In the genomic region with DNA sequence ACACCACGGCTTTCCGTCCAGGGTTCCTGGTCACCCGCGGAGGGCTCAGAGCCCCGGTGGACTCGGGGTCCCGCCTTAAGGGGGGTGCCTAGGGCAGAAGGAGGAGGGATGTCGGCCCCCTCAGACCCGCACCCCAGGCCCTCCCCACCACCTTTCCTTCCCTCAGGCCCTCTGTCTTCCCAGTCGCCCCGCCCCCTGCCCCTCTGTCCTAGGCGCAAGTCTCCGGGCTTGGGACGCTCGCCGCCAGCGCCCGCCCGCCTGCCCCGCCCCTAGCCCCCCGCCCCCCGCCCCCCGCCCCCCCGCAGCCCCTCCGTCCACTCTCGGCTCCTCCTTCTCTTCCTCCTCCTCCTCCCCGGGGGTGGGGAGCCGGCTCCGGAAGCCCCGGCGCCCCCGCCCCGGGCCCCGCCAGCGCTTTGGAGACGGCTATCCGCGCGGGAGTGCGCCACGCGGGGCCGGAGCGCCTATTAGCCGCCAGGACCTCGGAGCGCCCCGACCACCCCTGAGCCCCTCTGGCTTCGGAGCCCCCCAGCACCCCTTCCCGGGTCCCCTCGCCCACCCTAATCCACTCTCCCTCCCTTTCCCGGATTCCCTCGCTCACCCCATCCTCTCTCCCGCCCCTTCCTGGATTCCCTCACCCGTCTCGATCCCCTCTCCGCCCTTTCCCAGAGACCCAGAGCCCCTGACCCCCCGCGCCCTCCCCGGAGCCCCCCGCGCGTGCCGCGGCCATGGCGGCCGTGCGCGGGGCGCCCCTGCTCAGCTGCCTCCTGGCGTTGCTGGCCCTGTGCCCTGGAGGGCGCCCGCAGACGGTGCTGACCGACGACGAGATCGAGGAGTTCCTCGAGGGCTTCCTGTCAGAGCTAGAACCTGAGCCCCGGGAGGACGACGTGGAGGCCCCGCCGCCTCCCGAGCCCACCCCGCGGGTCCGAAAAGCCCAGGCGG, we compare ENCODE assay signal across 8 cellular contexts. TPM values are rescaled to one million over a fixed set of nuclear protein-coding genes. Genes with fewer than 3 reads are reported as not detected.
DNase-seq lines count a peak whose midpoint lies in the region; ATAC-seq, FAIRE-seq and TF ChIP-seq lines count a peak whose summit lies in the region.

AEBP1 (plus strand) TSS at position 405 of the 939 bp plus-strand sequence; CDS start at position 726, 321 bp downstream.

- no peak for ATAC-seq in HG02885 (IDR thresholded peaks at IDR 0.05; ENCODE audit: poor library complexity, unreplicated experiment)

- 4 to 7% methylated on average over 56 to 78 of the region's 89 CpGs for WGBS in lower leg skin, 2 donors

- H3K4me3 ChIP-seq in choroid plexus epithelial cell (ENCODE audit: low read depth, low read length) (peak within 1 kb of the TSS; percentile 53), lower leg skin (ENCODE audit: low read depth, poor library complexity, severe bottlenecking) (peak within 1 kb of the TSS; percentile 32)

- peak; percentile 92 for DNase-seq in D721Med (ENCODE audit: insufficient read length, low spot score)
- DNase-seq in OCI-M1 (lab: John Stamatoyannopoulos, UW): peak; percentile 7
- DNase-seq in choroid plexus epithelial cell (ENCODE audit: low read depth): peak; percentile 48
- DNase-seq in lower leg skin (ENCODE audit: low spot score in 2 of 2): peak in 1 of 2 donors; percentile 87
- no peak for DNase-seq in substantia nigra (lab: John Stamatoyannopoulos, UW)
- no peak for DNase-seq in middle frontal gyrus (ENCODE audit: extremely low spot score, low spot score)
- DNase-seq in LoVo (ENCODE audit: low spot score): no peak

- TF ChIP-seq CTCF in D721Med (IDR thresholded peaks at IDR 0.05; ENCODE audit: insufficient read depth, missing control alignments): no peak
- TF ChIP-seq CTCF in choroid plexus epithelial cell (conservative IDR thresholded peaks at IDR 0.05; ENCODE audit: low read depth, low read length): no peak
- TF ChIP-seq CTCF in lower leg skin (IDR thresholded peaks at IDR 0.05): no peak

- intact Hi-C loops in lower leg skin (cut with DNase I; ENCODE audit: low total_unique reads): no loop called here

- FAIRE-seq in D721Med (lab: Jason Lieb, UNC): no peak

- no peak for TF ChIP-seq POLR2A in lower leg skin (IDR thresholded peaks at IDR 0.05)

- peak within 1 kb of the TSS; percentile 59 for H3K27ac ChIP-seq in substantia nigra (ENCODE audit: low read depth, low read length, poor library complexity, severe bottlenecking)

RNA-seq across cellular contexts. Expression of gene AEBP1, which starts in this region (rescaled TPM):
- 100 to 1,000 TPM in 1 of 4 donors, 10 to 100 TPM in 3; 52.6 to 134 (median 54.6) TPM for total RNA-seq in lower leg skin

Comparison
In these comparisons a context has a peak if more than half of its experiments do, and no peak if none do; other contexts are left out.
1. DNase-seq: peak in D721Med (single experiment), OCI-M1 (single experiment) and choroid plexus epithelial cell (single experiment); none in substantia nigra (0 of 49), middle frontal gyrus (single experiment) and LoVo (single experiment).